11 cellular contexts compared by ENCODE assay signal in genomic region chr15:96428742-96429141, GRCh38.
DNase-seq lines count a peak whose midpoint lies in the region; ATAC-seq and TF ChIP-seq lines count a peak whose summit lies in the region.
"Had no signal": no experiment of that assay in that cellular context is flagged by ENCODE, and none has a peak within 500 bp of the region (broad histone marks: within the 10 kb centered on the region; RNA-seq: fewer than 3 reads in every experiment).

No MANE protein-coding gene starts in this region.

- no peak overlapping the region for H3K27ac ChIP-seq in transverse colon
- no peak overlapping the region for H3K27ac ChIP-seq in neuronal stem cell (replicated peaks; ENCODE audit: low read length)
- H3K27ac ChIP-seq: thyroid gland had no signal

- H3K23ac ChIP-seq in neuronal stem cell (ENCODE audit: low read depth, low read length, poor library complexity) = no peak overlapping the region

- no peak overlapping the region for H3K14ac ChIP-seq in neuronal stem cell (ENCODE audit: low read length)

- intact Hi-C loops in transverse colon (cut with DNase I; ENCODE audit: low total_unique reads) = no loop called here

- H2AK5ac ChIP-seq in neuronal stem cell (ENCODE audit: low read depth, low read length) = no peak overlapping the region

- DNase-seq in DMS114 treated with DMSO at 0.1 percent for 48 hours (lab: John Stamatoyannopoulos, UW; ENCODE audit: unreplicated experiment) = peak; percentile 94
- DNase-seq in RPMI7951 (ENCODE audit: low read depth) = peak; percentile 85
- peak; percentile 97 for DNase-seq in fibroblast of mammary gland (ENCODE audit: low read depth)
- no peak for DNase-seq in omental fat pad (ENCODE audit: low spot score)
- no peak for DNase-seq in transverse colon
- DNase-seq in neuronal stem cell (ENCODE audit: low spot score) = no peak
- DNase-seq: activated effector memory CD4-positive, alpha-beta T cell treated with Interleukin-2 at 50 U/mL for 16 hours; effector CD8-positive, alpha-beta T cell; thyroid gland had no signal

- H3K4ac ChIP-seq in neuronal stem cell (ENCODE audit: low read length) = no peak overlapping the region

- no peak for TF ChIP-seq POLR2A in transverse colon (IDR thresholded peaks at IDR 0.05)

- H4K8ac ChIP-seq in neuronal stem cell (ENCODE audit: low read depth, low read length) = no peak overlapping the region

- TF ChIP-seq EP300 in transverse colon (IDR thresholded peaks at IDR 0.05; ENCODE audit: low read depth) = no peak

- peaks cover 23% of the 10 kb centered on the region for H3K27me3 ChIP-seq in transverse colon
- peaks cover 0 to 38% (median 0%) of the 10 kb centered on the region in 3 experiments for H3K27me3 ChIP-seq in neuronal stem cell (ENCODE audit: control insufficient read depth in 3 of 3, insufficient read depth in 3 of 3, low read depth in 1 of 3, low read length in 3 of 3)
- H3K27me3 ChIP-seq: thyroid gland had no signal

- H3K4me2 ChIP-seq in neuronal stem cell (ENCODE audit: insufficient read depth, low read length, poor library complexity, severe bottlenecking) = no peak overlapping the region

- no peak for TF ChIP-seq CTCF in fibroblast of mammary gland (conservative IDR thresholded peaks at IDR 0.05; ENCODE audit: control insufficient read depth, insufficient read depth, low read depth, low read length)
- no peak for TF ChIP-seq CTCF in omental fat pad (IDR thresholded peaks at IDR 0.05)
- TF ChIP-seq CTCF in transverse colon (IDR thresholded peaks at IDR 0.05) = no peak

- H3K9me3 ChIP-seq in transverse colon (no peaks in the 10 kb centered on the region), neuronal stem cell (replicated peaks in 1 of 2; ENCODE audit: control insufficient read depth in 2 of 2, insufficient read depth in 1 of 2, low read depth in 1 of 2, low read length in 2 of 2) (no peaks in the 10 kb centered on the region)
- H3K9me3 ChIP-seq: thyroid gland had no signal

- H3K36me3 ChIP-seq in transverse colon (no peaks in the 10 kb centered on the region), neuronal stem cell (replicated peaks in 1 of 2; ENCODE audit: control insufficient read depth in 2 of 2, insufficient read depth in 2 of 2, low read length in 2 of 2) (no peaks in the 10 kb centered on the region)
- H3K36me3 ChIP-seq: thyroid gland had no signal

- no peak overlapping the region for H3K9ac ChIP-seq in neuronal stem cell (ENCODE audit: low read depth, low read length, poor library complexity)

- no peaks in the 10 kb centered on the region for H3K79me1 ChIP-seq in neuronal stem cell (ENCODE audit: low read depth, low read length)

- H2AFZ ChIP-seq in neuronal stem cell (ENCODE audit: low read length) = no peak overlapping the region

- H3K18ac ChIP-seq in neuronal stem cell (ENCODE audit: low read length) = no peak overlapping the region

- H2BK120ac ChIP-seq in neuronal stem cell (ENCODE audit: low read depth, low read length) = no peak overlapping the region

- H2BK12ac ChIP-seq in neuronal stem cell (ENCODE audit: low read length) = no peak overlapping the region

- peak; percentile 98 for ATAC-seq in omental fat pad (ENCODE audit: low FRiP score)
- no peak for ATAC-seq in HG02981 (IDR thresholded peaks at IDR 0.05; ENCODE audit: unreplicated experiment)
- no peak for ATAC-seq in GM18519 (IDR thresholded peaks at IDR 0.05; ENCODE audit: low FRiP score, unreplicated experiment)

- H3K4me3 ChIP-seq in fibroblast of mammary gland (ENCODE audit: control insufficient read depth, low read depth, low read length) (no peak overlapping the region), transverse colon (no peak overlapping the region), neuronal stem cell (ENCODE audit: low read length in 2 of 2) (no peak overlapping the region)
- H3K4me3 ChIP-seq: thyroid gland had no signal

- H2BK5ac ChIP-seq in neuronal stem cell (ENCODE audit: low read length) = no peak overlapping the region

- H4K91ac ChIP-seq in neuronal stem cell (ENCODE audit: low read depth, low read length, poor library complexity) = no peak overlapping the region

- in situ Hi-C loops in transverse colon (cut with MboI; ENCODE audit: low pct_ligation_motif_present in 1 of 4, low pct_unique_long_range_greater_than_20kb in 1 of 4, low sequenced_read_pairs in 3 of 4) = no loop called here

- no peaks in the 10 kb centered on the region for H3K4me1 ChIP-seq in transverse colon
- no peaks in the 10 kb centered on the region for H3K4me1 ChIP-seq in neuronal stem cell (ENCODE audit: control insufficient read depth in 2 of 2, insufficient read depth in 1 of 2, low read depth in 1 of 2, low read length in 2 of 2)
- H3K4me1 ChIP-seq: thyroid gland had no signal

- no peak overlapping the region for H2BK15ac ChIP-seq in neuronal stem cell (ENCODE audit: low read length)

Comparison
In these comparisons a context has a peak if more than half of its experiments do, and no peak if none do; other contexts are left out.
1. DNase-seq: peak in DMS114 treated with DMSO at 0.1 percent for 48 hours (single experiment), RPMI7951 (single experiment) and fibroblast of mammary gland (single experiment); none in omental fat pad (single experiment), transverse colon (single experiment) and neuronal stem cell (single experiment).